8 cellular contexts compared by ENCODE assay signal in the genomic region with DNA sequence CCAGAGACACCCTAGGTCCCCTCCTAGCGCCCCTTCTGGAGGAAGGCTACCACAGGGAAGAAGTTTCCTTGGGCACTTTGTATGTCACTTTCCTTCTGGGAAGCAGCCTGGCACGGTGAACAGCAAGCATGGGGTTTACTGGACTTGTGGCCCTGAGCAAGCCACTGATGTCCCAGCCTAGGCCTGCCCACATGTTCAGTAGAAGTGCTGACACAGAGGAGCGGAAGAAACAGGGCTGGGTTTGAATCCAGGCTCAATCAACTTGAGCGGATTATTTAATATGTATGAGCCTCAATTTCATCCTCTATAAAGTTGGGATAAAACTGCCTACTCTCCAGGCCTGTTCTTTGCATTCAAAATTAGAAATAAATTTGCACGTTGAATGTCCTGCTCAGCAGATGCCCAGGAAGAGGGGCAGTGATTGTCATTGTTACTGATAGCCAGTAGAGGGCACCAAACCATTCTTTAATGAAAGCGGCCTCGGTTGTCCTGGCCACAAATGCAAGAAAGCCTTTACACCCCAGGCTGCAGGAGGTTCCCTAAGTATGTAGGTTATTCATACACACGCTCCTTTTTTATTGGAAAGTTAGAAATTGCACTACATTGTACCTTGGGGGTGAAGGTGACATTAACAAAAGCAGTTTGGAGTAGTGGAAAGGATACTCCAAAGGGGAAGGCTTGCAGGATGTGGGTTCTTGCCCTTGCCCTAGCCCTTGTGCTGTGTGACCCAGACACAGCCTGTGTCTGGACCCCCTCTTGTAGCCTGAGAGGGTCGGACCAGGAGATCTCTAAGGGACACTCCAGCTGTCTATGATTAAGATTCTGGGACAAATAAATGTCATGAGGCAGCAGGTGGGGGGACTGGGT. TPM values are rescaled to one million over a fixed set of nuclear protein-coding genes. Genes with fewer than 3 reads are reported as not detected.
A peak's percentile ranks its signal among the peaks of the same experiment; 100 is the strongest.
DNase-seq lines count a peak whose midpoint lies in the region; ATAC-seq and TF ChIP-seq lines count a peak whose summit lies in the region.

No MANE protein-coding gene starts in this region.

- CTCF ChIA-PET in activated naive CD4-positive, alpha-beta T cell treated with anti-CD3 and anti-CD28 coated beads, Interleukin-2, amount 10 ng/mL, durations not matched to agents 7 days and 5 days (lab: Charles Lee): interaction anchor here (1.3 kb wide), 1 partner anchor 191 kb away, joined by 4 read pairs; no protein-coding TSS in a partner anchor

- no peaks in the 10 kb centered on the region for H3F3A ChIP-seq in Loucy (ENCODE audit: low read depth)

- ATAC-seq in GM19372 (IDR thresholded peaks at IDR 0.05; ENCODE audit: low read depth, unreplicated experiment) (peak; percentile 74), HG03521 (IDR thresholded peaks at IDR 0.05; ENCODE audit: unreplicated experiment) (no peak)

- peak; percentile 93 for TF ChIP-seq CTCF in Loucy (conservative IDR thresholded peaks at IDR 0.05; ENCODE audit: low read length)
- TF ChIP-seq CTCF in Peyer's patch (IDR thresholded peaks at IDR 0.05): peak; percentile 72 to 91 (median 83)
- TF ChIP-seq CTCF in ovary (IDR thresholded peaks at IDR 0.05): peak; percentile 42 to 59 (median 53)

- H4K20me1 ChIP-seq in Loucy (ENCODE audit: insufficient read depth, low read length, poor library complexity, severe bottlenecking): no peaks in the 10 kb centered on the region

- H3K27me3 Mint-ChIP-seq in activated naive CD4-positive, alpha-beta T cell treated with anti-CD3 and anti-CD28 coated beads, Interleukin-2, amount 10 ng/mL, durations not matched to agents 7 days and 5 days: peaks cover 42% of the 10 kb centered on the region

- TF ChIP-seq POLR2A in Peyer's patch (IDR thresholded peaks at IDR 0.05) (no peak), ovary (IDR thresholded peaks at IDR 0.05) (no peak)

- H3K9ac ChIP-seq in Loucy (ENCODE audit: low read depth, low read length, poor library complexity, severe bottlenecking): no peak overlapping the region

- DNase-seq in CD1c-positive myeloid dendritic cell (ENCODE audit: extremely low spot score) (peak; percentile 73), Peyer's patch (peak in 2 of 3 donors; percentile 34 to 70), globus pallidus (ENCODE audit: low spot score) (peak; percentile 66), ovary (peak in 2 of 5 donors; percentile 30 to 33)
- peak; percentile 63 for DNase-seq in activated naive CD4-positive, alpha-beta T cell treated with anti-CD3 and anti-CD28 coated beads, Interleukin-2, amount 10 ng/mL, durations not matched to agents 7 days and 5 days

- H2AFZ ChIP-seq in Loucy (ENCODE audit: low read length): no peak overlapping the region

- H3K27me3 ChIP-seq in Loucy (ENCODE audit: insufficient read depth, low read length, poor library complexity, severe bottlenecking): peaks cover 71% of the 10 kb centered on the region
- H3K27me3 ChIP-seq in Peyer's patch: no peaks in the 10 kb centered on the region
- no peaks in the 10 kb centered on the region for H3K27me3 ChIP-seq in ovary

- H3K27ac Mint-ChIP-seq in activated naive CD4-positive, alpha-beta T cell treated with anti-CD3 and anti-CD28 coated beads, Interleukin-2, amount 10 ng/mL, durations not matched to agents 7 days and 5 days: no peak overlapping the region

- H3K27ac ChIP-seq in Peyer's patch (no peak overlapping the region), ovary (no peak overlapping the region)

- no peaks in the 10 kb centered on the region for H3K9me3 ChIP-seq in Loucy (ENCODE audit: insufficient read depth, low read depth, low read length)
- no peaks in the 10 kb centered on the region for H3K9me3 ChIP-seq in Peyer's patch
- no peaks in the 10 kb centered on the region for H3K9me3 ChIP-seq in ovary

- H3K36me3 Mint-ChIP-seq in activated naive CD4-positive, alpha-beta T cell treated with anti-CD3 and anti-CD28 coated beads, Interleukin-2, amount 10 ng/mL, durations not matched to agents 7 days and 5 days: no peaks in the 10 kb centered on the region

- H3K4me2 ChIP-seq in Loucy (ENCODE audit: low read depth, low read length, poor library complexity, severe bottlenecking): peak overlapping the region; percentile 60

- intact Hi-C loops in ovary (cut with DNase I): no loop called here

- H3K79me2 ChIP-seq in Loucy (ENCODE audit: insufficient read depth, low read length): no peaks in the 10 kb centered on the region

- TF ChIP-seq EP300 in ovary (IDR thresholded peaks at IDR 0.05): no peak

- H3K4me1 ChIP-seq in Loucy (ENCODE audit: insufficient read depth, low read length, poor library complexity, severe bottlenecking) (peaks cover 15% of the 10 kb centered on the region), Peyer's patch (no peaks in the 10 kb centered on the region), ovary (ENCODE audit: insufficient read depth) (no peaks in the 10 kb centered on the region)

- H3K36me3 ChIP-seq in Loucy (ENCODE audit: insufficient read depth, low read length): no peaks in the 10 kb centered on the region
- no peaks in the 10 kb centered on the region for H3K36me3 ChIP-seq in Peyer's patch
- no peaks in the 10 kb centered on the region for H3K36me3 ChIP-seq in ovary

- no peaks in the 10 kb centered on the region for H3K9me3 Mint-ChIP-seq in activated naive CD4-positive, alpha-beta T cell treated with anti-CD3 and anti-CD28 coated beads, Interleukin-2, amount 10 ng/mL, durations not matched to agents 7 days and 5 days

- H3K4me3 ChIP-seq in Loucy (ENCODE audit: low read length, poor library complexity, severe bottlenecking): peak overlapping the region; percentile 43
- H3K4me3 ChIP-seq in Peyer's patch: no peak overlapping the region
- H3K4me3 ChIP-seq in ovary: no peak overlapping the region

- WGBS in ovary, 3 donors: 22 to 25% (median 22%) methylated on average over 9 of the region's 9 CpGs

- peak overlapping the region; percentile 14 for H3K4me3 Mint-ChIP-seq in activated naive CD4-positive, alpha-beta T cell treated with anti-CD3 and anti-CD28 coated beads, Interleukin-2, amount 10 ng/mL, durations not matched to agents 7 days and 5 days

- H3K4me1 Mint-ChIP-seq in activated naive CD4-positive, alpha-beta T cell treated with anti-CD3 and anti-CD28 coated beads, Interleukin-2, amount 10 ng/mL, durations not matched to agents 7 days and 5 days: peaks cover 50% of the 10 kb centered on the region

- no peaks in the 10 kb centered on the region for H3K9me2 ChIP-seq in Loucy (replicated peaks; ENCODE audit: low read depth, low read length)

RNA-seq across cellular contexts. Expression of a gene that starts 13.4 kb away (rescaled TPM):
- total RNA-seq in Peyer's patch (10 to 100 TPM; 12.6 to 18.8 (median 14.3) TPM), ovary (10 to 100 TPM; 13.7 to 23.6 (median 16.7) TPM)
- polyA plus RNA-seq in ovary: 10 to 100 TPM; 16.0 to 20.4 TPM
